In the genomic region with DNA sequence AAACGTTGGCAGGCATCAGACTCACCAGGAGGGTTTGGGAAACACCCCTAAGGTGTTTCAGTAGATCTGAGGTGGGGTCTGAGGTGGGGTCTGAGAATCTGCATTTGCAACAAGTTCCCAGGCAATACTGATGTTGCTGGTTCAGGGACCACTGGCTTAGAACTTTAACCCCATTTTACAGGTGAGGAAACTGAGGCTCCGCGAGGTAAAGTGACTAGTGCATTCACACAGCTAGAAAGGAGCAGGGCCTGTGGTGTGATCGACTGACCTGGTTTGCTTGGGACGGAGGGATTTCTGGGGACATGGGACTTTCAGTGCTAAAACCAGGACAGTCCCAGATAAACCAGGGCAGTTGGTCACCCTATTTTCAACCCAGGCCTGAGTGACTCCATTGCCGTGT, we compare ENCODE assay signal across 25 cellular contexts.
"Had no signal": no experiment of that assay in that cellular context is flagged by ENCODE, and none has a peak within 500 bp of the region (broad histone marks: within the 10 kb centered on the region; RNA-seq: fewer than 3 reads in every experiment).

No MANE protein-coding gene starts in this region.

- DNase-seq: Karpas-422, KG1, MG63, NCI-H1092, NCI-H1105 treated with DMSO at 0.1 percent for 48 hours, NCI-H1417 treated with DMSO at 0.1 percent for 48 hours, NCI-H146, NCI-H1694 treated with DMSO at 0.1 percent for 48 hours, NCI-H1930, NCI-H2081, NCI-H2107, NCI-H226, NCI-H446, NCI-H510A, NCI-H524 treated with DMSO at 0.1 percent for 48 hours, NCI-H69, NCI-H774, Right ventricle myocardium superior, RPMI8226, SIG-M5 had no signal

- H3K9me3 ChIP-seq: MG63, SJSA1 had no signal

- H3K27me3 ChIP-seq: SJSA1 had no signal

- H3K36me3 ChIP-seq: MG63, SJSA1 had no signal

- H3K27ac ChIP-seq: HL-60, SJSA1, SK-N-MC had no signal

- FAIRE-seq: HTR-8/SVneo, RCC 7860 had no signal

- H3K4me1 ChIP-seq: SJSA1 had no signal

- H3K4me3 ChIP-seq: MG63, SJSA1, SK-N-MC had no signal
